ENCODE assay signal across 1 cellular context in genomic region chr7:50851451-50851850, GRCh38.
TF ChIP-seq lines count a peak whose summit lies in the region.

No MANE protein-coding gene starts in this region.

TF ChIP-seq in IMR-90, 13 proteins besides CTCF, POLR2A, EP300 and RAD21 (continued from another document):
- no peak for TF ChIP-seq MXI1 (IDR thresholded peaks at IDR 0.05; ENCODE audit: borderline replicate concordance, low read depth, low read length)
